21 cellular contexts compared by ENCODE assay signal in genomic region chr22:48645766-48646165, GRCh38.
A peak's percentile ranks its signal among the peaks of the same experiment; 100 is the strongest.
DNase-seq lines count a peak whose midpoint lies in the region; FAIRE-seq and TF ChIP-seq lines count a peak whose summit lies in the region.
"Had no signal": no experiment of that assay in that cellular context is flagged by ENCODE, and none has a peak within 500 bp of the region (broad histone marks: within the 10 kb centered on the region; RNA-seq: fewer than 3 reads in every experiment).

No MANE protein-coding gene starts in this region.

- H3K9ac ChIP-seq in BLaER1 (no peak overlapping the region), mesenchymal stem cell (ENCODE audit: low read length) (no peak overlapping the region), neuronal stem cell (ENCODE audit: low read depth, low read length, poor library complexity) (peak overlapping the region; percentile 50)
- no peak overlapping the region; a peak in 1 of 22 replicates for H3K9ac ChIP-seq in BLaER1 treated with 17β-estradiol and CSF1 and Interleukin-3, amounts not matched to agents 10 nM and 100 nM

- H2AK5ac ChIP-seq in mesenchymal stem cell (ENCODE audit: low read length, severe bottlenecking) (no peak overlapping the region), neuronal stem cell (ENCODE audit: low read depth, low read length) (peak overlapping the region; percentile 50)

- H3K4ac ChIP-seq in mesenchymal stem cell (ENCODE audit: low read depth in 1 of 2, low read length in 2 of 2) (no peak overlapping the region), neuronal stem cell (ENCODE audit: low read length) (no peak overlapping the region)

- no peak overlapping the region for H3K23ac ChIP-seq in mesenchymal stem cell (ENCODE audit: low read length in 2 of 2)
- peak overlapping the region; percentile 69 for H3K23ac ChIP-seq in neuronal stem cell (ENCODE audit: low read depth, low read length, poor library complexity)

- H3K79me1 ChIP-seq in mesenchymal stem cell (replicated peaks; ENCODE audit: low read length, poor library complexity, severe bottlenecking) (no peaks in the 10 kb centered on the region), neuronal stem cell (ENCODE audit: low read depth, low read length) (peaks cover 32% of the 10 kb centered on the region)

- H3K27ac ChIP-seq in BLaER1 (0 out of 2 replicates have a peak overlapping the region, but pooled peaks have one; percentile 13), mesenchymal stem cell (ENCODE audit: low read length, poor library complexity, severe bottlenecking) (no peak overlapping the region), neuronal stem cell (replicated peaks; ENCODE audit: low read length) (no peak overlapping the region), spleen (no peak overlapping the region)
- peak overlapping the region in 2 of 11 experiments; percentile 10 to 92; a peak in 2 of 22 replicates for H3K27ac ChIP-seq in BLaER1 treated with 17β-estradiol and CSF1 and Interleukin-3, amounts not matched to agents 10 nM and 100 nM

- H2BK5ac ChIP-seq in mesenchymal stem cell (ENCODE audit: low read depth, low read length, poor library complexity, severe bottlenecking) (no peak overlapping the region), neuronal stem cell (ENCODE audit: low read length) (no peak overlapping the region)

- H3K4me3 ChIP-seq in BLaER1 = no peak overlapping the region
- H3K4me3 ChIP-seq in BLaER1 treated with 17β-estradiol and CSF1 and Interleukin-3, amounts not matched to agents 10 nM and 100 nM = no peak overlapping the region
- H3K4me3 ChIP-seq in mesenchymal stem cell (ENCODE audit: insufficient read depth in 1 of 2, low read depth in 1 of 2, low read length in 2 of 2) = no peak overlapping the region
- H3K4me3 ChIP-seq in neuronal stem cell (ENCODE audit: low read length in 2 of 2) = no peak overlapping the region
- H3K4me3 ChIP-seq in spleen = no peak overlapping the region
- H3K4me3 ChIP-seq: GM12878 had no signal

- DNase-seq in mesenchymal stem cell (no peak), neuronal stem cell (ENCODE audit: low spot score) (no peak), medulla oblongata (ENCODE audit: extremely low spot score) (no peak), spleen (no peak), GM12892 (ENCODE audit: insufficient read length) (no peak)
- DNase-seq: 8988T; ACHN; BE2C; CD4-positive, alpha-beta memory T cell; CD4-positive, CD25-positive, alpha-beta regulatory T cell; CD8-positive, alpha-beta memory T cell; COR-L47; DMS 273 treated with DMSO at 0.1 percent for 48 hours; DMS153; DMS53; GDM1 had no signal

- no peak for TF ChIP-seq CTCF in spleen (IDR thresholded peaks at IDR 0.05 in 8 of 11, conservative IDR thresholded peaks at IDR 0.05 in 3 of 11)

- H4K20me1 ChIP-seq in BLaER1 = peaks cover 41% of the 10 kb centered on the region
- peaks cover 0 to 89% (median 22%) of the 10 kb centered on the region in 11 experiments; a peak in 15 of 22 replicates for H4K20me1 ChIP-seq in BLaER1 treated with 17β-estradiol and CSF1 and Interleukin-3, amounts not matched to agents 10 nM and 100 nM

- no peak for TF ChIP-seq POLR2A in spleen (IDR thresholded peaks at IDR 0.05)
- no peak for TF ChIP-seq POLR2A in GM12892 (IDR thresholded peaks at IDR 0.05; ENCODE audit: low read depth, low read length)

- no peak for FAIRE-seq in GM12892 (lab: Jason Lieb, UNC)
- FAIRE-seq: A204.1, GM12878, GM19239 had no signal

- WGBS in mesenchymal stem cell = 85% methylated on average over 16 of the region's 16 CpGs
- no CpG with 5 or more reads among the region's 16 CpGs for WGBS in neuronal stem cell (ENCODE audit: extremely low coverage in 2 of 2, insufficient read length in 2 of 2, insufficient replicate concordance in 1 of 2), 2 donors
- WGBS in spleen, 5 donors = 68 to 92% (median 83%) methylated on average over 9 to 16 of the region's 16 CpGs

- H2BK15ac ChIP-seq in mesenchymal stem cell (ENCODE audit: low read depth, poor library complexity, severe bottlenecking) (no peak overlapping the region), neuronal stem cell (ENCODE audit: low read length) (no peak overlapping the region)

- H3K4me2 ChIP-seq in BLaER1 (peak overlapping the region; percentile 96), mesenchymal stem cell (ENCODE audit: low read length, poor library complexity, severe bottlenecking) (no peak overlapping the region), neuronal stem cell (ENCODE audit: insufficient read depth, low read length, poor library complexity, severe bottlenecking) (no peak overlapping the region)
- peak overlapping the region; percentile 10 to 98 (median 87); a peak in 18 of 22 replicates for H3K4me2 ChIP-seq in BLaER1 treated with 17β-estradiol and CSF1 and Interleukin-3, amounts not matched to agents 10 nM and 100 nM

- no peak overlapping the region for H4K8ac ChIP-seq in mesenchymal stem cell (ENCODE audit: low read length)
- no peak overlapping the region for H4K8ac ChIP-seq in neuronal stem cell (ENCODE audit: low read depth, low read length)

- H3K36me3 ChIP-seq in BLaER1 = no peaks in the 10 kb centered on the region; the same call in 1 of the 2 replicates
- H3K36me3 ChIP-seq in BLaER1 treated with 17β-estradiol and CSF1 and Interleukin-3, amounts not matched to agents 10 nM and 100 nM = no peaks in the 10 kb centered on the region; a peak in 2 of 22 replicates
- H3K36me3 ChIP-seq in mesenchymal stem cell (ENCODE audit: control insufficient read depth in 1 of 2, insufficient read depth in 2 of 2, low read depth in 1 of 2, low read length in 2 of 2) = no peaks in the 10 kb centered on the region
- H3K36me3 ChIP-seq in neuronal stem cell (replicated peaks in 1 of 2; ENCODE audit: control insufficient read depth in 2 of 2, insufficient read depth in 2 of 2, low read length in 2 of 2) = peaks cover 0 to 4% of the 10 kb centered on the region in 2 donors
- H3K36me3 ChIP-seq in spleen = no peaks in the 10 kb centered on the region
- H3K36me3 ChIP-seq: BE2C had no signal

- H3K18ac ChIP-seq in mesenchymal stem cell (ENCODE audit: low read depth in 1 of 2, low read length in 2 of 2) (no peak overlapping the region), neuronal stem cell (ENCODE audit: low read length) (peak overlapping the region; percentile 65)

- H2BK120ac ChIP-seq in mesenchymal stem cell (ENCODE audit: low read depth, low read length) (no peak overlapping the region), neuronal stem cell (ENCODE audit: low read depth, low read length) (no peak overlapping the region)

- H2BK12ac ChIP-seq in mesenchymal stem cell (ENCODE audit: low read length in 2 of 2) = no peak overlapping the region
- peak overlapping the region; percentile 33 for H2BK12ac ChIP-seq in neuronal stem cell (ENCODE audit: low read length)

- no peaks in the 10 kb centered on the region for H3K27me3 ChIP-seq in BLaER1
- no peaks in the 10 kb centered on the region for H3K27me3 ChIP-seq in BLaER1 treated with 17β-estradiol and CSF1 and Interleukin-3, amounts not matched to agents 10 nM and 100 nM
- H3K27me3 ChIP-seq in mesenchymal stem cell (ENCODE audit: control insufficient read depth in 1 of 2, insufficient read depth in 1 of 2, low read length in 2 of 2) = no peaks in the 10 kb centered on the region
- no peaks in the 10 kb centered on the region for H3K27me3 ChIP-seq in neuronal stem cell (ENCODE audit: control insufficient read depth in 3 of 3, insufficient read depth in 3 of 3, low read depth in 1 of 3, low read length in 3 of 3)
- peaks cover 0 to 5% (median 0%) of the 10 kb centered on the region in 7 donors for H3K27me3 ChIP-seq in spleen (replicated peaks in 1 of 7)
- H3K27me3 ChIP-seq: BE2C had no signal

- peaks cover 69% of the 10 kb centered on the region for H3K4me1 ChIP-seq in BLaER1
- peaks cover 29 to 72% (median 64%) of the 10 kb centered on the region in 10 experiments for H3K4me1 ChIP-seq in BLaER1 treated with 17β-estradiol and CSF1 and Interleukin-3, amounts not matched to agents 10 nM and 100 nM
- H3K4me1 ChIP-seq in mesenchymal stem cell (ENCODE audit: control insufficient read depth, insufficient read depth, low read depth, low read length) = no peaks in the 10 kb centered on the region
- peaks cover 0 to 3% of the 10 kb centered on the region in 2 donors for H3K4me1 ChIP-seq in neuronal stem cell (ENCODE audit: control insufficient read depth in 2 of 2, insufficient read depth in 1 of 2, low read depth in 1 of 2, low read length in 2 of 2)
- H3K4me1 ChIP-seq in spleen = no peaks in the 10 kb centered on the region
- H3K4me1 ChIP-seq: BE2C had no signal

- intact Hi-C loops in spleen (cut with DNase I; ENCODE audit: low total_unique reads) = no loop called here

- H3K9me3 ChIP-seq in BLaER1 = no peaks in the 10 kb centered on the region
- no peaks in the 10 kb centered on the region for H3K9me3 ChIP-seq in BLaER1 treated with 17β-estradiol and CSF1 and Interleukin-3, amounts not matched to agents 10 nM and 100 nM (replicated peaks in 1 of 11)
- H3K9me3 ChIP-seq in mesenchymal stem cell (ENCODE audit: control insufficient read depth, low read length) = no peaks in the 10 kb centered on the region
- H3K9me3 ChIP-seq in neuronal stem cell (replicated peaks in 1 of 2; ENCODE audit: control insufficient read depth in 2 of 2, insufficient read depth in 1 of 2, low read depth in 1 of 2, low read length in 2 of 2) = no peaks in the 10 kb centered on the region
- no peaks in the 10 kb centered on the region for H3K9me3 ChIP-seq in spleen
- H3K9me3 ChIP-seq: BE2C had no signal

- H3K14ac ChIP-seq in mesenchymal stem cell (ENCODE audit: low read length in 2 of 2) = no peak overlapping the region
- peak overlapping the region; percentile 71 for H3K14ac ChIP-seq in neuronal stem cell (ENCODE audit: low read length)

- no peak overlapping the region for H2AFZ ChIP-seq in mesenchymal stem cell (ENCODE audit: low read depth, low read length)
- H2AFZ ChIP-seq in neuronal stem cell (ENCODE audit: low read length) = no peak overlapping the region

- H4K91ac ChIP-seq in mesenchymal stem cell (ENCODE audit: low read length) (peak overlapping the region; percentile 28), neuronal stem cell (ENCODE audit: low read depth, low read length, poor library complexity) (no peak overlapping the region)

Comparison
In these comparisons a context has a peak if more than half of its experiments do, and no peak if none do; other contexts are left out.
1. H3K4me2 ChIP-seq: peak in BLaER1 (single experiment) and BLaER1 treated with 17β-estradiol and CSF1 and Interleukin-3, amounts not matched to agents 10 nM and 100 nM (11 of 11); none in mesenchymal stem cell (single experiment) and neuronal stem cell (single experiment).